7 cellular contexts compared by ENCODE assay signal in genomic region chr19:33795370-33796163, GRCh38. TPM values are rescaled to one million over a fixed set of nuclear protein-coding genes. Genes with fewer than 3 reads are reported as not detected.
DNase-seq lines count a peak whose midpoint lies in the region; ATAC-seq, FAIRE-seq and TF ChIP-seq lines count a peak whose summit lies in the region.

No MANE protein-coding gene starts in this region.

- peak overlapping the region; percentile 52 to 59 for H3K4me3 ChIP-seq in kidney (ENCODE audit: low read length in 2 of 2)

- DNase-seq in NCI-H1417 (lab: John Stamatoyannopoulos, UW) = peak in 2 of 3 experiments; percentile 84 to 85
- DNase-seq in UCSD-AML1 (lab: John Stamatoyannopoulos, UW; ENCODE audit: unreplicated experiment) = peak; percentile 93
- DNase-seq in cerebellum (ENCODE audit: low spot score) = peak; percentile 87
- DNase-seq in kidney = peak; percentile 96
- DNase-seq in smooth muscle cell of the brain vasculature (ENCODE audit: low read depth, low spot score) = peak; percentile 69

- H3K27ac ChIP-seq in kidney (ENCODE audit: low read depth in 2 of 2, low read length in 2 of 2) = peak overlapping the region; percentile 89 to 95

- TF ChIP-seq CTCF in GM12873 (IDR thresholded peaks at IDR 0.05; ENCODE audit: insufficient read depth, low read depth, low read length, missing control alignments) (peak; percentile 55), kidney (IDR thresholded peaks at IDR 0.05; ENCODE audit: borderline replicate concordance, extremely low read depth, insufficient read depth) (peak; percentile 55)

- H3K4me1 ChIP-seq in kidney (ENCODE audit: control insufficient read depth in 1 of 2, insufficient read depth in 1 of 2, low read depth in 1 of 2, low read length in 2 of 2) = peaks cover 6 to 11% of the 10 kb centered on the region in 2 donors

- ATAC-seq in GM21528 (IDR thresholded peaks at IDR 0.05; ENCODE audit: low FRiP score, unreplicated experiment) = no peak

- FAIRE-seq in kidney (lab: Jason Lieb, UNC) = no peak

- H3K9me3 ChIP-seq in kidney (ENCODE audit: control insufficient read depth in 1 of 2, low read length in 2 of 2) = no peaks in the 10 kb centered on the region

- H3K36me3 ChIP-seq in kidney (ENCODE audit: control insufficient read depth in 1 of 2, insufficient read depth in 2 of 2, low read length in 2 of 2) = no peaks in the 10 kb centered on the region

- intact Hi-C loops in kidney (cut with DNase I) = no loop called here

- H3K9ac ChIP-seq in kidney (ENCODE audit: low read length in 2 of 2) = peak overlapping the region in 1 of 2 donors; percentile 77

RNA-seq across cellular contexts. Expression of gene KCTD15, which starts 1.1 kb away (rescaled TPM):
- total RNA-seq in cerebellum = 65.0 TPM
- total RNA-seq in kidney = 22.0 TPM
- polyA plus RNA-seq in kidney (ENCODE audit: insufficient read depth, low read depth, low replicate concordance) = 10.5 TPM
